9 cellular contexts compared by ENCODE assay signal in genomic region chr1:42463906-42464305, GRCh38. TPM values are rescaled to one million over a fixed set of nuclear protein-coding genes. Genes with fewer than 3 reads are reported as not detected.
A peak's percentile ranks its signal among the peaks of the same experiment; 100 is the strongest.
DNase-seq lines count a peak whose midpoint lies in the region; ATAC-seq and TF ChIP-seq lines count a peak whose summit lies in the region.
"Had no signal": no experiment of that assay in that cellular context is flagged by ENCODE, and none has a peak within 500 bp of the region (broad histone marks: within the 10 kb centered on the region; RNA-seq: fewer than 3 reads in every experiment).

No MANE protein-coding gene starts in this region.

- H3K27me3 Mint-ChIP-seq in GM23338 (ENCODE audit: insufficient read depth, low read depth, poor library complexity) = no peaks in the 10 kb centered on the region
- H3K27me3 Mint-ChIP-seq in T-helper 17 cell = peaks cover 5% of the 10 kb centered on the region

- TF ChIP-seq CTCF in GM23338 (conservative IDR thresholded peaks at IDR 0.05; ENCODE audit: low read depth in 2 of 2) = no peak
- TF ChIP-seq CTCF in foreskin fibroblast (IDR thresholded peaks at IDR 0.05; ENCODE audit: low read depth, low read length) = no peak

- no peaks in the 10 kb centered on the region; the same call in 1 of the 2 replicates for H3K36me3 ChIP-seq in GM23338 (ENCODE audit: insufficient read depth)

- H3K27ac ChIP-seq in GM23338 (ENCODE audit: low read depth) = no peak overlapping the region

- peak overlapping the region; percentile 90 for H3K4me3 Mint-ChIP-seq in GM23338
- peak overlapping the region; percentile 86 for H3K4me3 Mint-ChIP-seq in T-helper 17 cell

- DNase-seq in GM23338 (ENCODE audit: low spot score) (no peak), T-helper 17 cell (no peak), foreskin fibroblast (no peak), skeletal muscle cell (ENCODE audit: low read depth) (no peak)
- DNase-seq: NCI-H187 had no signal

- no peaks in the 10 kb centered on the region for H3K9me3 Mint-ChIP-seq in GM23338

- H3K27me3 ChIP-seq in GM23338 (ENCODE audit: insufficient read depth) = peaks cover 7% of the 10 kb centered on the region; the same call in 1 of the 2 replicates

- H2AFZ ChIP-seq in GM23338 = peak overlapping the region; percentile 93

- H3K36me3 Mint-ChIP-seq in GM23338 (ENCODE audit: low read depth) = peaks cover 11% of the 10 kb centered on the region; the same call in 2 of the 3 replicates
- H3K36me3 Mint-ChIP-seq in T-helper 17 cell (ENCODE audit: low read depth) = peaks cover 11% of the 10 kb centered on the region

- peaks cover 8% of the 10 kb centered on the region for H3K4me1 ChIP-seq in GM23338 (ENCODE audit: insufficient read depth)

- ATAC-seq in GM23338 (no peak), T-helper 17 cell (no peak), HG03097 (IDR thresholded peaks at IDR 0.05; ENCODE audit: low FRiP score, unreplicated experiment) (no peak), GM18861 (IDR thresholded peaks at IDR 0.05; ENCODE audit: unreplicated experiment) (no peak), GM19351 (IDR thresholded peaks at IDR 0.05; ENCODE audit: unreplicated experiment) (no peak), HG03521 (IDR thresholded peaks at IDR 0.05; ENCODE audit: unreplicated experiment) (no peak)

- no peaks in the 10 kb centered on the region for H4K20me1 ChIP-seq in GM23338 (replicated peaks; ENCODE audit: insufficient read depth)

- H3K27ac Mint-ChIP-seq in GM23338 (no peak overlapping the region), T-helper 17 cell (peak overlapping the region; percentile 96)

- no peaks in the 10 kb centered on the region for H3K79me2 ChIP-seq in GM23338 (replicated peaks; ENCODE audit: insufficient read depth)

- no peaks in the 10 kb centered on the region for H3K9me3 ChIP-seq in T-helper 17 cell (ENCODE audit: control insufficient read depth, low read length, poor library complexity, severe bottlenecking)

- H3K9me2 ChIP-seq in GM23338 (ENCODE audit: insufficient read depth) = no peaks in the 10 kb centered on the region

- H3K4me2 ChIP-seq in GM23338 = peak overlapping the region; percentile 94

- H3K4me3 ChIP-seq in GM23338 (peak overlapping the region; percentile 64), foreskin fibroblast (ENCODE audit: low read depth in 1 of 2, low read length in 2 of 2) (peak overlapping the region; percentile 69 to 75), skeletal muscle cell (ENCODE audit: low read depth, low read length) (peak overlapping the region; percentile 78)

- H3K4me1 Mint-ChIP-seq in GM23338 = peaks cover 12% of the 10 kb centered on the region
- H3K4me1 Mint-ChIP-seq in T-helper 17 cell = peaks cover 20% of the 10 kb centered on the region

- H3F3A ChIP-seq in GM23338 (replicated peaks; ENCODE audit: low read depth) = no peaks in the 10 kb centered on the region

TF ChIP-seq in GM23338, 12 proteins besides CTCF, POLR2A, EP300 and RAD21 (continues in another document):
- no peak for TF ChIP-seq REST (IDR thresholded peaks at IDR 0.05; ENCODE audit: unreplicated experiment)
- TF ChIP-seq ZNF462 (CRISPR knock-in tag; IDR thresholded peaks at IDR 0.05) = no peak
- no peak for TF ChIP-seq ZNF331 (CRISPR knock-in tag; IDR thresholded peaks at IDR 0.05; ENCODE audit: low read depth)
- TF ChIP-seq NANOG (IDR thresholded peaks at IDR 0.05; ENCODE audit: borderline replicate concordance) = no peak
- no peak for TF ChIP-seq STAT1 (IDR thresholded peaks at IDR 0.05; ENCODE audit: unreplicated experiment)
- TF ChIP-seq ZNF114 (CRISPR knock-in tag; IDR thresholded peaks at IDR 0.05) = no peak
- no peak for TF ChIP-seq POLR2AphosphoS5 (IDR thresholded peaks at IDR 0.05; ENCODE audit: low read depth)
- TF ChIP-seq EZH2 (IDR thresholded peaks at IDR 0.05; ENCODE audit: low read depth, unreplicated experiment) = no peak

RNA-seq across cellular contexts. Expression of gene CCDC30, which starts 0.8 kb away (rescaled TPM):
- 0.23 and 0.56 TPM in 2 replicates for total RNA-seq in GM23338 (2014; rRNA removed; shearing (Covaris generic))
- 1.8 and 2.0 TPM in 2 replicates for polyA plus RNA-seq in GM23338 (2016; fragmentation: Nextera tagmentation; extraction: Ambion mirVana)
- total RNA-seq in T-helper 17 cell = 1 to 10 TPM; 2.9 to 3.9 TPM

RNA-seq across cellular contexts. Expression of gene PPCS, which starts 7.6 kb away (rescaled TPM):
- total RNA-seq in GM23338 (2014; rRNA removed; shearing (Covaris generic)) = 35.6 and 38.0 TPM in 2 replicates
- 47.6 and 49.1 TPM in 2 replicates for polyA plus RNA-seq in GM23338 (2016; fragmentation: Nextera tagmentation; extraction: Ambion mirVana)
- 10 to 100 TPM; 42.9 to 45.3 TPM for total RNA-seq in T-helper 17 cell

RNA-seq across cellular contexts. Expression of gene ZMYND12, which starts 8.1 kb away (rescaled TPM):
- 0.58 and 0.63 TPM in 2 replicates for total RNA-seq in GM23338 (2014; rRNA removed; shearing (Covaris generic))
- 0.16 and 0.90 TPM in 2 replicates for polyA plus RNA-seq in GM23338 (2016; fragmentation: Nextera tagmentation; extraction: Ambion mirVana)
- 1 to 10 TPM in 1 of 2 donors, under 1 TPM in 1; 0.68 to 1.6 TPM for total RNA-seq in T-helper 17 cell
